Comparison of ENCODE assay signal across 12 cellular contexts in genomic region chr2:229832499-229832898, GRCh38.
DNase-seq lines count a peak whose midpoint lies in the region; ATAC-seq and TF ChIP-seq lines count a peak whose summit lies in the region.
"Had no signal": no experiment of that assay in that cellular context is flagged by ENCODE, and none has a peak within 500 bp of the region (broad histone marks: within the 10 kb centered on the region; RNA-seq: fewer than 3 reads in every experiment).

No MANE protein-coding gene starts in this region.

- peak overlapping the region; percentile 21 for H3K27ac ChIP-seq in OCI-LY1 (ENCODE audit: low read depth, low read length, poor library complexity, severe bottlenecking)

- H3K4me2 ChIP-seq in OCI-LY1 (ENCODE audit: low read length) = no peak overlapping the region
- H3K4me2 ChIP-seq: smooth muscle cell had no signal

- ATAC-seq in GM21381 (IDR thresholded peaks at IDR 0.05; ENCODE audit: unreplicated experiment) (peak; percentile 66), natural killer cell (peak in 2 of 3 donors; percentile 32 to 49)

- DNase-seq in activated T-cell treated with anti-CD3 and anti-CD28 coated beads, Interleukin-2, amount 50 U/mL, for 24 hours = no peak
- DNase-seq in activated T-cell treated with anti-CD3 and anti-CD28 coated beads, Interleukin-2, amount 50 U/mL, for 1 hour = no peak
- no peak for DNase-seq in natural killer cell
- DNase-seq in glomerular visceral epithelial cell (ENCODE audit: extremely low spot score) = no peak
- DNase-seq in type B pancreatic cell (ENCODE audit: extremely low spot score, unreplicated experiment) = no peak
- DNase-seq in stimulated activated CD4-positive, alpha-beta T cell treated with anti-CD3 and anti-CD28 coated beads, Interleukin-2, amount 100 ng/mL, for 48 hours = no peak
- DNase-seq: Calu3, foreskin fibroblast, NCI-H187 treated with DMSO at 0.1 percent for 48 hours had no signal

- peaks cover 68% of the 10 kb centered on the region for H3K36me3 ChIP-seq in OCI-LY1 (ENCODE audit: insufficient read depth, low read length)

- peaks cover 22% of the 10 kb centered on the region for H3K4me1 ChIP-seq in OCI-LY1 (ENCODE audit: insufficient read depth, low read length, severe bottlenecking)

- no peaks in the 10 kb centered on the region for H3K27me3 ChIP-seq in OCI-LY1 (ENCODE audit: insufficient read depth, low read length)

- H3K9me3 Mint-ChIP-seq in activated T-cell treated with anti-CD3 and anti-CD28 coated beads, Interleukin-2, amount 50 U/mL, for 24 hours = peaks cover under 1% of the 10 kb centered on the region
- H3K9me3 Mint-ChIP-seq in natural killer cell = no peaks in the 10 kb centered on the region
- no peaks in the 10 kb centered on the region for H3K9me3 Mint-ChIP-seq in type B pancreatic cell

- H3F3A ChIP-seq in OCI-LY1 (ENCODE audit: insufficient read depth, low read length) = no peaks in the 10 kb centered on the region

- H3K4me3 ChIP-seq in OCI-LY1 (ENCODE audit: low read depth, low read length, poor library complexity, severe bottlenecking) = no peak overlapping the region
- H3K4me3 ChIP-seq: smooth muscle cell had no signal

- no peak for TF ChIP-seq CTCF in OCI-LY1 (IDR thresholded peaks at IDR 0.05; ENCODE audit: low read length)
- no peak for TF ChIP-seq CTCF in natural killer cell (IDR thresholded peaks at IDR 0.05)
- no peak for TF ChIP-seq CTCF in type B pancreatic cell (conservative IDR thresholded peaks at IDR 0.05)

- no peaks in the 10 kb centered on the region for H4K20me1 ChIP-seq in OCI-LY1 (ENCODE audit: insufficient read depth, low read length)

- intact Hi-C loops in natural killer cell (cut with micrococcal nuclease) = no loop called here

- H2AFZ ChIP-seq in OCI-LY1 (ENCODE audit: low read length) = no peak overlapping the region

- no peaks in the 10 kb centered on the region for H3K27me3 Mint-ChIP-seq in activated T-cell treated with anti-CD3 and anti-CD28 coated beads, Interleukin-2, amount 50 U/mL, for 24 hours
- H3K27me3 Mint-ChIP-seq in natural killer cell (ENCODE audit: low read depth in 2 of 2) (no peaks in the 10 kb centered on the region), type B pancreatic cell (no peaks in the 10 kb centered on the region)

- peaks cover 87% of the 10 kb centered on the region for H3K36me3 Mint-ChIP-seq in activated T-cell treated with anti-CD3 and anti-CD28 coated beads, Interleukin-2, amount 50 U/mL, for 24 hours (ENCODE audit: low read depth)
- H3K36me3 Mint-ChIP-seq in natural killer cell (no peaks in the 10 kb centered on the region), type B pancreatic cell (peaks cover 24% of the 10 kb centered on the region)

- H3K9me3 ChIP-seq in OCI-LY1 (ENCODE audit: low read length) = no peaks in the 10 kb centered on the region

- H3K4me3 Mint-ChIP-seq in activated T-cell treated with anti-CD3 and anti-CD28 coated beads, Interleukin-2, amount 50 U/mL, for 24 hours = no peak overlapping the region
- H3K4me3 Mint-ChIP-seq in natural killer cell (no peak overlapping the region), type B pancreatic cell (no peak overlapping the region)

- peaks cover 59% of the 10 kb centered on the region for H3K4me1 Mint-ChIP-seq in activated T-cell treated with anti-CD3 and anti-CD28 coated beads, Interleukin-2, amount 50 U/mL, for 24 hours (ENCODE audit: low read depth)
- H3K4me1 Mint-ChIP-seq in natural killer cell (peaks cover 37 to 57% of the 10 kb centered on the region in 2 donors), type B pancreatic cell (ENCODE audit: unreplicated experiment) (no peaks in the 10 kb centered on the region)

- H3K9ac ChIP-seq in OCI-LY1 (ENCODE audit: low read length) = no peak overlapping the region

- H3K9me2 ChIP-seq in OCI-LY1 (ENCODE audit: low read depth, low read length) = no peaks in the 10 kb centered on the region

- H3K79me2 ChIP-seq in OCI-LY1 (ENCODE audit: insufficient read depth, low read length) = no peaks in the 10 kb centered on the region; the same call in 1 of the 2 replicates

- peak overlapping the region; percentile 29 for H3K27ac Mint-ChIP-seq in activated T-cell treated with anti-CD3 and anti-CD28 coated beads, Interleukin-2, amount 50 U/mL, for 24 hours
- H3K27ac Mint-ChIP-seq in natural killer cell (peak overlapping the region; percentile 54 to 80), type B pancreatic cell (no peak overlapping the region)
